17 cellular contexts compared by ENCODE assay signal in genomic region chr12:88952543-88952942, GRCh38.
A peak's percentile ranks its signal among the peaks of the same experiment; 100 is the strongest.
DNase-seq lines count a peak whose midpoint lies in the region; ATAC-seq, FAIRE-seq and TF ChIP-seq lines count a peak whose summit lies in the region.
"Had no signal": no experiment of that assay in that cellular context is flagged by ENCODE, and none has a peak within 500 bp of the region (broad histone marks: within the 10 kb centered on the region; RNA-seq: fewer than 3 reads in every experiment).

No MANE protein-coding gene starts in this region.

- H3K27me3 ChIP-seq in Caco-2 (replicated peaks; ENCODE audit: control insufficient read depth, insufficient read depth, low read length) (no peaks in the 10 kb centered on the region), HUES6 (ENCODE audit: control insufficient read depth, insufficient read depth, low read length) (peaks cover 8% of the 10 kb centered on the region; the same call in 1 of the 2 replicates), keratinocyte (ENCODE audit: control insufficient read depth, extremely low read depth, insufficient read depth, low read length) (no peaks in the 10 kb centered on the region), sigmoid colon (no peaks in the 10 kb centered on the region)

- TF ChIP-seq CTCF in Caco-2 (IDR thresholded peaks at IDR 0.05; ENCODE audit: insufficient read depth in 1 of 2, low read depth in 1 of 2, low read length in 1 of 2, severe bottlenecking in 1 of 2, unreplicated experiment in 1 of 2) (no peak), keratinocyte (optimal IDR thresholded peaks at IDR 0.05 in 1 of 3, IDR thresholded peaks at IDR 0.05 in 1 of 3, conservative IDR thresholded peaks at IDR 0.05 in 1 of 3; ENCODE audit: extremely low read depth in 1 of 3, insufficient read depth in 2 of 3, low read length in 3 of 3) (no peak), sigmoid colon (IDR thresholded peaks at IDR 0.05) (no peak)

- peak overlapping the region; percentile 51; the same call in 1 of the 2 replicates for H3K27ac ChIP-seq in HUES6 (ENCODE audit: low read depth, low read length)
- H3K27ac ChIP-seq in keratinocyte (ENCODE audit: control insufficient read depth, insufficient read depth, low read length): no peak overlapping the region
- no peak overlapping the region for H3K27ac ChIP-seq in sigmoid colon
- H3K27ac ChIP-seq: C4-2B, skin epidermis had no signal

- intact Hi-C loops in Caco-2 (cut with micrococcal nuclease; ENCODE audit: unreplicated experiment) (loop anchor here (1.0 to 10.0 kb wide), 2 partner anchors 21 to 768 kb away; no protein-coding TSS in a partner anchor), sigmoid colon (cut with DNase I) (no loop called here), Right ventricle myocardium inferior (cut with DNase I) (no loop called here)
- intact Hi-C loops in activated naive CD4-positive, alpha-beta T cell treated with anti-CD3 and anti-CD28 coated beads for 36 hours (cut with micrococcal nuclease): no loop called here

- H3K36me3 ChIP-seq in Caco-2 (ENCODE audit: control insufficient read depth, insufficient read depth, low read length) (no peaks in the 10 kb centered on the region), HUES6 (ENCODE audit: control insufficient read depth, insufficient read depth, low read length) (no peaks in the 10 kb centered on the region), keratinocyte (ENCODE audit: control insufficient read depth in 2 of 2, extremely low read depth in 1 of 2, insufficient read depth in 2 of 2, low read length in 2 of 2) (no peaks in the 10 kb centered on the region), sigmoid colon (no peaks in the 10 kb centered on the region)

- H3K36me3 Mint-ChIP-seq in Caco-2 (ENCODE audit: insufficient read depth, unreplicated experiment): peaks cover 20% of the 10 kb centered on the region
- no peaks in the 10 kb centered on the region for H3K36me3 Mint-ChIP-seq in activated naive CD4-positive, alpha-beta T cell treated with anti-CD3 and anti-CD28 coated beads for 36 hours (ENCODE audit: low read depth)
- H3K36me3 Mint-ChIP-seq: activated naive CD4-positive, alpha-beta T cell treated with anti-CD3 and anti-CD28 coated beads, Interleukin-2, amount 50 U/mL, for 24 hours; naive thymus-derived CD4-positive, alpha-beta T cell had no signal

- no peak for ATAC-seq in Right ventricle myocardium inferior
- ATAC-seq: naive thymus-derived CD4-positive, alpha-beta T cell had no signal

- H3K4me1 Mint-ChIP-seq in Caco-2 (ENCODE audit: low read depth, unreplicated experiment): peaks cover 64% of the 10 kb centered on the region
- H3K4me1 Mint-ChIP-seq in activated naive CD4-positive, alpha-beta T cell treated with anti-CD3 and anti-CD28 coated beads for 36 hours (ENCODE audit: low read depth): no peaks in the 10 kb centered on the region
- H3K4me1 Mint-ChIP-seq: activated CD4-positive, alpha-beta T cell treated with anti-CD3 and anti-CD28 coated beads, Interleukin-2, amount 10 ng/mL, durations not matched to agents 7 days and 5 days; activated naive CD4-positive, alpha-beta T cell treated with anti-CD3 and anti-CD28 coated beads, Interleukin-2, amount 50 U/mL, for 24 hours; naive thymus-derived CD4-positive, alpha-beta T cell had no signal

- no peak overlapping the region for H2AFZ ChIP-seq in keratinocyte (ENCODE audit: control insufficient read depth, low read length)

- H3K79me2 ChIP-seq in keratinocyte (ENCODE audit: control insufficient read depth, insufficient read depth, low read length): no peaks in the 10 kb centered on the region

- H3K9me3 ChIP-seq in Caco-2 (peaks cover 9% of the 10 kb centered on the region; the same call in 1 of the 2 replicates), HUES6 (ENCODE audit: control insufficient read depth, insufficient read depth, low read depth, low read length) (no peaks in the 10 kb centered on the region), keratinocyte (ENCODE audit: control insufficient read depth, low read depth, low read length) (no peaks in the 10 kb centered on the region), sigmoid colon (no peaks in the 10 kb centered on the region)

- H3K4me3 ChIP-seq in Caco-2 (ENCODE audit: low read depth, low read length) (no peak overlapping the region), HUES6 (ENCODE audit: low read depth, low read length) (no peak overlapping the region), keratinocyte (ENCODE audit: control insufficient read depth in 2 of 3, extremely low read depth in 1 of 3, insufficient read depth in 2 of 3, low read depth in 1 of 3, low read length in 3 of 3) (no peak overlapping the region), sigmoid colon (no peak overlapping the region)
- H3K4me3 ChIP-seq: skin epidermis had no signal

- TF ChIP-seq POLR2A in sigmoid colon (IDR thresholded peaks at IDR 0.05): no peak

- H3K4me3 Mint-ChIP-seq in Caco-2 (ENCODE audit: unreplicated experiment): peak overlapping the region; percentile 6
- no peak overlapping the region for H3K4me3 Mint-ChIP-seq in activated naive CD4-positive, alpha-beta T cell treated with anti-CD3 and anti-CD28 coated beads for 36 hours
- H3K4me3 Mint-ChIP-seq: activated CD4-positive, alpha-beta T cell treated with anti-CD3 and anti-CD28 coated beads, Interleukin-2, amount 10 ng/mL, durations not matched to agents 7 days and 5 days; activated naive CD4-positive, alpha-beta T cell treated with anti-CD3 and anti-CD28 coated beads, Interleukin-2, amount 50 U/mL, for 24 hours; naive thymus-derived CD4-positive, alpha-beta T cell had no signal

- no peaks in the 10 kb centered on the region for H3K9me1 ChIP-seq in keratinocyte (ENCODE audit: control insufficient read depth, extremely low read depth, insufficient read depth, low read length)

- no TSS peak for BruUV-seq in Caco-2 (replicated peaks; lab: Mats Ljungman, UMichigan)

- H3K4me1 ChIP-seq in Caco-2: peaks cover 80% of the 10 kb centered on the region
- H3K4me1 ChIP-seq in HUES6 (ENCODE audit: control insufficient read depth, insufficient read depth, low read length): peaks cover 33% of the 10 kb centered on the region
- H3K4me1 ChIP-seq in keratinocyte (ENCODE audit: control insufficient read depth, extremely low read depth, insufficient read depth, low read length): no peaks in the 10 kb centered on the region
- no peaks in the 10 kb centered on the region for H3K4me1 ChIP-seq in sigmoid colon

- dilution Hi-C loops in keratinocyte (cut with MboI; ENCODE audit: extremely low pct_ligation_motif_present, low sequenced_read_pairs): no loop called here

- no peak for TF ChIP-seq EP300 in sigmoid colon (IDR thresholded peaks at IDR 0.05)

- H3K27me3 Mint-ChIP-seq in Caco-2 (ENCODE audit: insufficient read depth, unreplicated experiment): no peaks in the 10 kb centered on the region
- H3K27me3 Mint-ChIP-seq in activated naive CD4-positive, alpha-beta T cell treated with anti-CD3 and anti-CD28 coated beads for 36 hours (ENCODE audit: low read depth): peaks cover 4% of the 10 kb centered on the region
- H3K27me3 Mint-ChIP-seq: activated naive CD4-positive, alpha-beta T cell treated with anti-CD3 and anti-CD28 coated beads, Interleukin-2, amount 50 U/mL, for 24 hours had no signal

- H4K20me1 ChIP-seq in keratinocyte (ENCODE audit: control insufficient read depth, extremely low read depth, insufficient read depth, low read length): no peaks in the 10 kb centered on the region

- FAIRE-seq in keratinocyte (lab: Jason Lieb, UNC): peak; percentile 46

- H3K9me3 Mint-ChIP-seq in Caco-2 (ENCODE audit: unreplicated experiment): peaks cover 11% of the 10 kb centered on the region
- H3K9me3 Mint-ChIP-seq in activated naive CD4-positive, alpha-beta T cell treated with anti-CD3 and anti-CD28 coated beads for 36 hours: no peaks in the 10 kb centered on the region
- H3K9me3 Mint-ChIP-seq: activated CD4-positive, alpha-beta T cell treated with anti-CD3 and anti-CD28 coated beads, Interleukin-2, amount 10 ng/mL, durations not matched to agents 7 days and 5 days; activated naive CD4-positive, alpha-beta T cell treated with anti-CD3 and anti-CD28 coated beads, Interleukin-2, amount 50 U/mL, for 24 hours had no signal

- CTCF ChIA-PET in Caco-2 (lab: Charles Lee): no interaction called here
- CTCF ChIA-PET in activated naive CD4-positive, alpha-beta T cell treated with anti-CD3 and anti-CD28 coated beads for 36 hours (lab: Charles Lee): no interaction called here

- H3K4me2 ChIP-seq in keratinocyte (ENCODE audit: control insufficient read depth, extremely low read depth, insufficient read depth, low read depth, low read length): no peak overlapping the region

- DNase-seq in Caco-2 (no peak), amniotic epithelial cell (ENCODE audit: low read depth) (peak; percentile 36), keratinocyte (ENCODE audit: low read depth, low spot score) (no peak), sigmoid colon (no peak), SKM-1 (lab: John Stamatoyannopoulos, UW; ENCODE audit: unreplicated experiment) (no peak), Right ventricle myocardium inferior (ENCODE audit: missing footprints) (no peak)
- no peak for DNase-seq in activated naive CD4-positive, alpha-beta T cell treated with anti-CD3 and anti-CD28 coated beads for 36 hours
- DNase-seq: activated CD4-positive, alpha-beta T cell treated with anti-CD3 and anti-CD28 coated beads, Interleukin-2, amount 10 ng/mL, durations not matched to agents 7 days and 5 days; effector CD8-positive, alpha-beta T cell; Kasumi-1; naive thymus-derived CD4-positive, alpha-beta T cell; NCI-H82; SW 1271 had no signal

- no peak overlapping the region for H3K9ac ChIP-seq in HUES6 (ENCODE audit: low read length)
- H3K9ac ChIP-seq in keratinocyte (ENCODE audit: control insufficient read depth, extremely low read depth, insufficient read depth, low read length): no peak overlapping the region

- H3K27ac Mint-ChIP-seq in Caco-2 (ENCODE audit: unreplicated experiment): peak overlapping the region; percentile 72
- H3K27ac Mint-ChIP-seq in activated naive CD4-positive, alpha-beta T cell treated with anti-CD3 and anti-CD28 coated beads for 36 hours: no peak overlapping the region
- H3K27ac Mint-ChIP-seq: activated CD4-positive, alpha-beta T cell treated with anti-CD3 and anti-CD28 coated beads, Interleukin-2, amount 10 ng/mL, durations not matched to agents 7 days and 5 days; activated naive CD4-positive, alpha-beta T cell treated with anti-CD3 and anti-CD28 coated beads, Interleukin-2, amount 50 U/mL, for 24 hours; naive thymus-derived CD4-positive, alpha-beta T cell had no signal

- 28 to 82% methylated on average over 1 of the region's 1 CpG for WGBS in sigmoid colon, 2 donors

- POLR2A ChIA-PET in Caco-2 (lab: Charles Lee): no interaction called here
